In genomic region chr4:83212041-83212851, GRCh38 we compare ENCODE assay signal across 8 cellular contexts.
DNase-seq lines count a peak whose midpoint lies in the region; ATAC-seq, FAIRE-seq and TF ChIP-seq lines count a peak whose summit lies in the region.

No MANE protein-coding gene starts in this region.

- peaks cover 9% of the 10 kb centered on the region for H3K9me3 Mint-ChIP-seq in activated naive CD8-positive, alpha-beta T cell treated with anti-CD3 and anti-CD28 coated beads, Interleukin-2, amount 10 ng/mL, durations not matched to agents 7 days and 5 days
- H3K9me3 Mint-ChIP-seq in stimulated activated memory B cell treated with anti-CD40 and anti-IgM and Interleukin-4, amounts not matched to agents 10 μg/mL and 1 μg/mL and 100 μg/mL, for 72 hours: peaks cover 4% of the 10 kb centered on the region

- H3K27ac Mint-ChIP-seq in activated naive CD8-positive, alpha-beta T cell treated with anti-CD3 and anti-CD28 coated beads, Interleukin-2, amount 10 ng/mL, durations not matched to agents 7 days and 5 days: peak overlapping the region; percentile 94
- peak overlapping the region; percentile 30 for H3K27ac Mint-ChIP-seq in stimulated activated memory B cell treated with anti-CD40 and anti-IgM and Interleukin-4, amounts not matched to agents 10 μg/mL and 1 μg/mL and 100 μg/mL, for 72 hours

- FAIRE-seq in D721Med (lab: Jason Lieb, UNC): no peak

- DNase-seq in NCI-H69 (lab: John Stamatoyannopoulos, UW) (peak; percentile 70), SKM-1 treated with dmso at 0.1 percent for 144 hours (lab: John Stamatoyannopoulos, UW; ENCODE audit: unreplicated experiment) (no peak), HCEC 1CT (no peak), D721Med (ENCODE audit: insufficient read length, low spot score) (no peak)
- peak; percentile 40 for DNase-seq in activated naive CD8-positive, alpha-beta T cell treated with anti-CD3 and anti-CD28 coated beads, Interleukin-2, amount 10 ng/mL, durations not matched to agents 7 days and 5 days

- peaks cover 21% of the 10 kb centered on the region for H3K36me3 Mint-ChIP-seq in activated naive CD8-positive, alpha-beta T cell treated with anti-CD3 and anti-CD28 coated beads, Interleukin-2, amount 10 ng/mL, durations not matched to agents 7 days and 5 days
- peaks cover 6% of the 10 kb centered on the region for H3K36me3 Mint-ChIP-seq in stimulated activated memory B cell treated with anti-CD40 and anti-IgM and Interleukin-4, amounts not matched to agents 10 μg/mL and 1 μg/mL and 100 μg/mL, for 72 hours

- POLR2A ChIA-PET in activated naive CD8-positive, alpha-beta T cell treated with anti-CD3 and anti-CD28 coated beads, Interleukin-2, amount 10 ng/mL, durations not matched to agents 7 days and 5 days (lab: Charles Lee): interaction anchor here (0.6 to 4.7 kb wide), 9 partner anchors 13 to 130 kb away, joined by 3 to 41 read pairs (median 3); partner anchors contain the start of gene PLAC8

- peak; percentile 66 for ATAC-seq in GM18861 (IDR thresholded peaks at IDR 0.05; ENCODE audit: unreplicated experiment)
- ATAC-seq in HG02759 (IDR thresholded peaks at IDR 0.05; ENCODE audit: unreplicated experiment): peak; percentile 87
- peak; percentile 90 for ATAC-seq in activated naive CD8-positive, alpha-beta T cell treated with anti-CD3 and anti-CD28 coated beads, Interleukin-2, amount 10 ng/mL, durations not matched to agents 7 days and 5 days (ENCODE audit: low read depth)
- peak; percentile 94 for ATAC-seq in stimulated activated memory B cell treated with anti-CD40 and anti-IgM and Interleukin-4, amounts not matched to agents 10 μg/mL and 1 μg/mL and 100 μg/mL, for 72 hours

- H3K27me3 Mint-ChIP-seq in activated naive CD8-positive, alpha-beta T cell treated with anti-CD3 and anti-CD28 coated beads, Interleukin-2, amount 10 ng/mL, durations not matched to agents 7 days and 5 days: no peaks in the 10 kb centered on the region
- H3K27me3 Mint-ChIP-seq in stimulated activated memory B cell treated with anti-CD40 and anti-IgM and Interleukin-4, amounts not matched to agents 10 μg/mL and 1 μg/mL and 100 μg/mL, for 72 hours: no peaks in the 10 kb centered on the region

- TF ChIP-seq CTCF in D721Med (IDR thresholded peaks at IDR 0.05; ENCODE audit: insufficient read depth, missing control alignments): no peak

- H3K4me3 Mint-ChIP-seq in activated naive CD8-positive, alpha-beta T cell treated with anti-CD3 and anti-CD28 coated beads, Interleukin-2, amount 10 ng/mL, durations not matched to agents 7 days and 5 days: peak overlapping the region; percentile 79
- H3K4me3 Mint-ChIP-seq in stimulated activated memory B cell treated with anti-CD40 and anti-IgM and Interleukin-4, amounts not matched to agents 10 μg/mL and 1 μg/mL and 100 μg/mL, for 72 hours: no peak overlapping the region

- H3K4me1 Mint-ChIP-seq in activated naive CD8-positive, alpha-beta T cell treated with anti-CD3 and anti-CD28 coated beads, Interleukin-2, amount 10 ng/mL, durations not matched to agents 7 days and 5 days: peaks cover 55% of the 10 kb centered on the region
- H3K4me1 Mint-ChIP-seq in stimulated activated memory B cell treated with anti-CD40 and anti-IgM and Interleukin-4, amounts not matched to agents 10 μg/mL and 1 μg/mL and 100 μg/mL, for 72 hours: peaks cover 67% of the 10 kb centered on the region

Comparison
In these comparisons a context has a peak if more than half of its experiments do, and no peak if none do; other contexts are left out.
1. DNase-seq: peak in NCI-H69 (single experiment) and activated naive CD8-positive, alpha-beta T cell treated with anti-CD3 and anti-CD28 coated beads, Interleukin-2, amount 10 ng/mL, durations not matched to agents 7 days and 5 days (single experiment); none in SKM-1 treated with dmso at 0.1 percent for 144 hours (single experiment), HCEC 1CT (single experiment) and D721Med (single experiment).
2. Peak in every context shown above with its lines, with median percentiles within 50 percentile points of each other: ATAC-seq.